In the genomic region with DNA sequence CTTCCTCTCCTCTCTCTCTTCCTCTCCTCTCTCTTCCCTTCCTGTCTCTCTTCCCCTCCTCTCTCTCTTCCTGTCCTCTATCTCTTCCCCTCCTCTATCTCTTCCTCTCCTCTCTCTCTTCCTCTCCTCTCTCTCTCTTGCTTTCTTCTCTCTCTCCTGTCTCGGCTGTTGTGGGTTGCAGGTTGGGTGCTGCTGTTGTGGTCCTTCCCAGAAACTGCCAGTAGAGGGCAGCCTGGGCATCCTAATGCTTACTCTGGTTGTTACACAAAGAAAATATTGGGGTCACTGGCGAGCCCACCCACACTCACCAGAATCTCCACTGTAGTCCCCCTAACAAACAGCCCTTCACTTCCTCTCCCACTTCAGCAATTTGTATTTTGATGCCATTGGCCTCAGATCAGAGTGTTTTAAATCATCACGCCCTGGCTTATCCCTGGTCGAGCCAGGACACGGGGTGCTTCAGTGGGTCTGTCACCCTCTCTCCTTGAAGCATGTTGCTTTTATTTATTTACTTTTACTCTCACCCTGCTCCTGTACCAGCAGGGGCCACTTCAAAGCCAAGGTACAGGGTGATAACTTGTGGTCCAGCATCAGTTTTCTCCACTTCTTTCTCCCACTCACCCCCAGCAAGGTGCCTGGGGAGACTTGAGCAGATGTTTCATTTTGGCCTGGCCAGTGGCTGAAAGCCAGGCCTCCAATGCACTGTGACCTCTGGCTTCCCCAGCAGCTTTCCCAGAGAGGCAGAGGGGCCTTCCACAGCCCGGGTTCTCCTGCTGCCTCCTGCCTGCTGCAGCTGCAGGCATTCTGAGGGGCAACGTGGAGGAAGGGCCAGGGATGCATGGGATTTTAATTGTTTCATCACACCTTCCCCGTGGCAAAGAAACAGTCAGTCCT, we compare ENCODE assay signal across 9 cellular contexts. TPM values are rescaled to one million over a fixed set of nuclear protein-coding genes. Genes with fewer than 3 reads are reported as not detected.
DNase-seq lines count a peak whose midpoint lies in the region; ATAC-seq, FAIRE-seq and TF ChIP-seq lines count a peak whose summit lies in the region.
"Had no signal": no experiment of that assay in that cellular context is flagged by ENCODE, and none has a peak within 500 bp of the region (broad histone marks: within the 10 kb centered on the region; RNA-seq: fewer than 3 reads in every experiment).

No MANE protein-coding gene starts in this region.

- H3K27ac ChIP-seq in brain microvascular endothelial cell (no peak overlapping the region), keratinocyte (ENCODE audit: control insufficient read depth, insufficient read depth, low read length) (no peak overlapping the region)
- H3K27ac ChIP-seq: SK-N-MC had no signal

- H3K9ac ChIP-seq in keratinocyte (ENCODE audit: control insufficient read depth, extremely low read depth, insufficient read depth, low read length) = no peak overlapping the region

- H3K4me1 ChIP-seq in keratinocyte (ENCODE audit: control insufficient read depth, extremely low read depth, insufficient read depth, low read length) = peaks cover 28% of the 10 kb centered on the region

- dilution Hi-C loops in keratinocyte (cut with MboI; ENCODE audit: extremely low pct_ligation_motif_present, low sequenced_read_pairs) = no loop called here

- no peaks in the 10 kb centered on the region for H3K79me2 ChIP-seq in keratinocyte (ENCODE audit: control insufficient read depth, insufficient read depth, low read length)

- FAIRE-seq in keratinocyte (lab: Jason Lieb, UNC) = no peak

- in situ Hi-C loops in brain microvascular endothelial cell (cut with HindIII; ENCODE audit: low pct_ligation_motif_present, low sequenced_read_pairs) = no loop called here

- H3K4me3 ChIP-seq in brain microvascular endothelial cell (ENCODE audit: low read depth, low read length) = no peak overlapping the region
- no peak overlapping the region for H3K4me3 ChIP-seq in keratinocyte (ENCODE audit: control insufficient read depth in 2 of 3, extremely low read depth in 1 of 3, insufficient read depth in 2 of 3, low read depth in 1 of 3, low read length in 3 of 3)
- H3K4me3 ChIP-seq: SK-N-MC had no signal

- TF ChIP-seq CTCF in brain microvascular endothelial cell (IDR thresholded peaks at IDR 0.05; ENCODE audit: low read depth, low read length, missing control alignments) = peak; percentile 85
- peak; percentile 76 to 84 (median 80) for TF ChIP-seq CTCF in keratinocyte (optimal IDR thresholded peaks at IDR 0.05 in 1 of 3, IDR thresholded peaks at IDR 0.05 in 1 of 3, conservative IDR thresholded peaks at IDR 0.05 in 1 of 3; ENCODE audit: extremely low read depth in 1 of 3, insufficient read depth in 2 of 3, low read length in 3 of 3)

- H3K9me1 ChIP-seq in keratinocyte (ENCODE audit: control insufficient read depth, extremely low read depth, insufficient read depth, low read length) = no peaks in the 10 kb centered on the region

- ATAC-seq in HG03469 (IDR thresholded peaks at IDR 0.05; ENCODE audit: unreplicated experiment) = peak; percentile 42

- peak; percentile 60 for DNase-seq in DMS114 treated with DMSO at 0.1 percent for 48 hours (lab: John Stamatoyannopoulos, UW; ENCODE audit: unreplicated experiment)
- DNase-seq in T-helper 22 cell (ENCODE audit: low read depth) = peak; percentile 22
- DNase-seq in brain microvascular endothelial cell = peak; percentile 61
- DNase-seq in keratinocyte (ENCODE audit: low read depth, low spot score) = no peak
- DNase-seq in stimulated activated CD4-positive, alpha-beta T cell treated with anti-CD3 and anti-CD28 coated beads, Interleukin-4, amount 100 ng/mL, for 4 hours = peak; percentile 49 to 56
- no peak for DNase-seq in H4 (ENCODE audit: low spot score)
- DNase-seq in foreskin melanocyte = no peak

- H3K27me3 ChIP-seq in brain microvascular endothelial cell (replicated peaks) (no peaks in the 10 kb centered on the region), keratinocyte (ENCODE audit: control insufficient read depth, extremely low read depth, insufficient read depth, low read length) (no peaks in the 10 kb centered on the region)

- peaks cover 6% of the 10 kb centered on the region for H3K36me3 ChIP-seq in brain microvascular endothelial cell (replicated peaks)
- peaks cover 15 to 20% of the 10 kb centered on the region in 2 experiments for H3K36me3 ChIP-seq in keratinocyte (ENCODE audit: control insufficient read depth in 2 of 2, extremely low read depth in 1 of 2, insufficient read depth in 2 of 2, low read length in 2 of 2)

- H3K9me3 ChIP-seq in keratinocyte (ENCODE audit: control insufficient read depth, low read depth, low read length) = no peaks in the 10 kb centered on the region

- H3K4me2 ChIP-seq in keratinocyte (ENCODE audit: control insufficient read depth, extremely low read depth, insufficient read depth, low read depth, low read length) = no peak overlapping the region

- no peak overlapping the region for H2AFZ ChIP-seq in keratinocyte (ENCODE audit: control insufficient read depth, low read length)

- peaks cover 5% of the 10 kb centered on the region for H4K20me1 ChIP-seq in keratinocyte (ENCODE audit: control insufficient read depth, extremely low read depth, insufficient read depth, low read length)

RNA-seq across cellular contexts. Expression of a gene that starts 4.7 kb away (rescaled TPM):
- polyA plus RNA-seq in keratinocyte = 3.7 to 7.2 TPM (median 5.6 TPM) in 3 replicates
- 1.4 TPM for polyA plus RNA-seq in keratinocyte (2011; ENCODE audit: low read depth)
- polyA plus RNA-seq in keratinocyte (2011; cell fraction: cytosol; rRNA removed) = 2.8 and 5.2 TPM in 2 replicates
- 15.0 and 19.3 TPM in 2 replicates for polyA plus RNA-seq in keratinocyte (2011; cell fraction: nucleus; rRNA removed)
- 7.5 and 9.9 TPM in 2 replicates for polyA plus RNA-seq in keratinocyte (2012; ENCODE audit: low replicate concordance)
- 5.7 to 15.0 TPM (median 6.5 TPM) in 3 replicates for polyA minus RNA-seq in keratinocyte
- polyA minus RNA-seq in keratinocyte (2011; cell fraction: cytosol; rRNA and poly(A)+ RNA removed) = 15.9 TPM
- 26.8 and 29.5 TPM in 2 replicates for polyA minus RNA-seq in keratinocyte (2011; cell fraction: nucleus; rRNA and poly(A)+ RNA removed)
- total RNA-seq in H4 (2014; rRNA removed; shearing (Covaris generic)) = 1.6 and 2.0 TPM in 2 replicates

RNA-seq across cellular contexts. Expression of a gene that starts 19.7 kb away (rescaled TPM):
- 63.5 to 88.7 TPM (median 75.9 TPM) in 3 replicates for polyA plus RNA-seq in keratinocyte
- polyA plus RNA-seq in keratinocyte (2011; ENCODE audit: low read depth) = 6.9 TPM
- polyA plus RNA-seq in keratinocyte (2011; cell fraction: cytosol; rRNA removed) = 73.2 and 93.1 TPM in 2 replicates
- polyA plus RNA-seq in keratinocyte (2011; cell fraction: nucleus; rRNA removed) = 79.9 and 94.3 TPM in 2 replicates
- 24.5 and 91.8 TPM in 2 replicates for polyA plus RNA-seq in keratinocyte (2012; ENCODE audit: low replicate concordance)
- 91.3 to 211 TPM (median 91.5 TPM) in 3 replicates for polyA minus RNA-seq in keratinocyte
- 151 TPM for polyA minus RNA-seq in keratinocyte (2011; cell fraction: cytosol; rRNA and poly(A)+ RNA removed)
- polyA minus RNA-seq in keratinocyte (2011; cell fraction: nucleus; rRNA and poly(A)+ RNA removed) = 32.8 and 36.8 TPM in 2 replicates
- 28.6 and 30.5 TPM in 2 replicates for total RNA-seq in H4 (2014; rRNA removed; shearing (Covaris generic))

RNA-seq across cellular contexts. Expression of a gene that starts 20.4 kb away (rescaled TPM):
- polyA plus RNA-seq in keratinocyte = 3.3 to 6.9 TPM (median 4.5 TPM) in 3 replicates
- 0.55 TPM for polyA plus RNA-seq in keratinocyte (2011; ENCODE audit: low read depth)
- polyA plus RNA-seq in keratinocyte (2011; cell fraction: cytosol; rRNA removed) = 4.9 and 7.7 TPM in 2 replicates
- polyA plus RNA-seq in keratinocyte (2011; cell fraction: nucleus; rRNA removed) = 9.8 and 13.4 TPM in 2 replicates
- polyA plus RNA-seq in keratinocyte (2012; ENCODE audit: low replicate concordance) = 3.4 and 4.7 TPM in 2 replicates
- 3.5 to 10.7 TPM (median 8.2 TPM) in 3 replicates for polyA minus RNA-seq in keratinocyte
- 10.2 TPM for polyA minus RNA-seq in keratinocyte (2011; cell fraction: cytosol; rRNA and poly(A)+ RNA removed)
- polyA minus RNA-seq in keratinocyte (2011; cell fraction: nucleus; rRNA and poly(A)+ RNA removed) = 7.5 and 8.6 TPM in 2 replicates
- total RNA-seq in H4 (2014; rRNA removed; shearing (Covaris generic)) = 1.1 and 1.5 TPM in 2 replicates

RNA-seq across cellular contexts. Expression of a gene that starts 49.9 kb away (rescaled TPM):
- 0.07 to 0.22 TPM (median 0.08 TPM) in 3 replicates for polyA plus RNA-seq in keratinocyte
- 0.40 TPM for polyA plus RNA-seq in keratinocyte (2011; ENCODE audit: low read depth)
- 0.06 and 0.12 TPM in 2 replicates for polyA plus RNA-seq in keratinocyte (2011; cell fraction: cytosol; rRNA removed)
- polyA plus RNA-seq in keratinocyte (2011; cell fraction: nucleus; rRNA removed) = 0.27 and 0.28 TPM in 2 replicates
- 0.28 and 0.32 TPM in 2 replicates for polyA plus RNA-seq in keratinocyte (2012; ENCODE audit: low replicate concordance)
- polyA minus RNA-seq in keratinocyte = 0.20 to 0.35 TPM in 2 of 3 replicates, not detected in the other
- not detected for polyA minus RNA-seq in keratinocyte (2011; cell fraction: cytosol; rRNA and poly(A)+ RNA removed)
- 0.16 and 1.8 TPM in 2 replicates for polyA minus RNA-seq in keratinocyte (2011; cell fraction: nucleus; rRNA and poly(A)+ RNA removed)
- 0.06 TPM in 1 of 2 replicates, not detected in the other for total RNA-seq in H4 (2014; rRNA removed; shearing (Covaris generic))

Comparison
In these comparisons a context has a peak if more than half of its experiments do, and no peak if none do; other contexts are left out.
1. DNase-seq: peak in DMS114 treated with DMSO at 0.1 percent for 48 hours (single experiment), T-helper 22 cell (single experiment), brain microvascular endothelial cell (single experiment) and stimulated activated CD4-positive, alpha-beta T cell treated with anti-CD3 and anti-CD28 coated beads, Interleukin-4, amount 100 ng/mL, for 4 hours (2 of 2); none in keratinocyte (single experiment), H4 (single experiment) and foreskin melanocyte (single experiment).